In the genomic region with DNA sequence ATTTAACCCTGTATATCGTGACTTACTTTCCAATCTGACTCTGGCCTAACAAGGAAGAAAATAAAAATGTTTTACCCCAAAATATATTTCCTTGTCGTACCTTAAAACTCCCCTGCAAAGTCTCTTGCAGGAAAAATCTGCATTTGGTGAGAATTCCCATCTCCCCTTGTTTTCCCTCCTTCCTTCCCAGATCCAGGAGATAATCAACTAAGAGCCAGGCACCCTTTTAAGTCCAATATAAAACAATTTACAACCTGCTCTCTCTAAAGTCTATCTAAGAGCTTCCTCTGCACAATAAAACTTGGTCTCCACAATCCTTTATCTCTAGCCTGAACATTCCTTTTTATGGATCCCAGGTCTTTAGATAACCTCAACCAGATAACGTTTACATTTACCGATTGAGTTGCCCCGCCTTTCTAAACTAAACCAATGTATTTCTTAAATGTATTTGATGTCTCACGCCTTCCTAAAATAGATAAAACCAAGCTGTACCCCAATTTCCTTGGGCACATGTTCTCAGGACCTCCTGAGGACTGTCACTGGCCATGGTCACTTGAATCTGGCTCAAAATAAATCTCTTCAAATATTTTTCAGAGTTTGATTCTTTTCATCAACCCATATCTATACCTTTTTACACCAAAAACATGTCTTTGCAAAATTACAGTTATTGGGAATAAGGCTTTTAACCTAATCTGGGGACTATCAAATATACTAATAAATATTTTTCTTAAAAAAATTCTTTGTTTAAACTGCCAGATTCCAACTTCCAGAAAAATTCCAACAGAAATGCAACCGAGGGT, we compare ENCODE assay signal across 8 cellular contexts. TPM values are rescaled to one million over a fixed set of nuclear protein-coding genes. Genes with fewer than 3 reads are reported as not detected.
A peak's percentile ranks its signal among the peaks of the same experiment; 100 is the strongest.
DNase-seq lines count a peak whose midpoint lies in the region; ATAC-seq and TF ChIP-seq lines count a peak whose summit lies in the region.

No MANE protein-coding gene starts in this region.

- no peak overlapping the region for H2AK9ac ChIP-seq in IMR-90 (replicated peaks; ENCODE audit: low read depth, low read length, poor library complexity)

- peaks cover 15 to 44% of the 10 kb centered on the region in 2 experiments for H3K79me1 ChIP-seq in IMR-90 (ENCODE audit: low read depth in 1 of 2, low read length in 2 of 2)

- no CpG with 5 or more reads among the region's 7 CpGs for WGBS in IMR-90 (ENCODE audit: extremely low coverage in 2 of 2, insufficient read length in 1 of 2), 2 experiments

- H3K27ac ChIP-seq in IMR-90 (ENCODE audit: insufficient read depth, low read length): 0 out of 2 replicates have a peak overlapping the region, but pooled peaks have one; percentile 14
- H3K27ac ChIP-seq in muscle layer of colon (ENCODE audit: low read depth, low read length): peak overlapping the region; percentile 90

- peak overlapping the region; percentile 13 for H2BK5ac ChIP-seq in IMR-90 (ENCODE audit: low read depth, low read length, poor library complexity, severe bottlenecking)

- H3K9me1 ChIP-seq in IMR-90 (ENCODE audit: insufficient read depth, low read length): no peaks in the 10 kb centered on the region

- H3K4me3 ChIP-seq in AG04449 (ENCODE audit: low read depth, low read length) (peak overlapping the region; percentile 95), IMR-90 (ENCODE audit: insufficient read depth, low read depth, low read length) (peak overlapping the region; percentile 73), cardiac fibroblast (replicated peaks in 1 of 2; ENCODE audit: low read depth in 2 of 2, low read length in 2 of 2) (peak overlapping the region; percentile 53 to 83), muscle layer of colon (ENCODE audit: low read depth in 1 of 2, low read length in 2 of 2) (peak overlapping the region in 1 of 2 donors; percentile 55)

- POLR2A ChIA-PET in AG04449 (lab: Yijun Ruan, JAX): interaction anchor here (0.9 to 3.0 kb wide), 3 partner anchors 47 to 76 kb away, joined by 3 to 12 read pairs (median 3); a partner anchor contains a TSS
- POLR2A ChIA-PET in IMR-90 (lab: Charles Lee; ENCODE audit: unreplicated experiment): interaction anchor here (1.0 kb wide), 1 partner anchor 11 kb away, joined by 3 read pairs; no protein-coding TSS in a partner anchor

- intact Hi-C loops in IMR-90 (cut with micrococcal nuclease): no loop called here

- H3K27me3 ChIP-seq in IMR-90 (ENCODE audit: control insufficient read depth, insufficient read depth, low read length): no peaks in the 10 kb centered on the region
- no peaks in the 10 kb centered on the region for H3K27me3 ChIP-seq in muscle layer of colon (ENCODE audit: control insufficient read depth in 1 of 2, insufficient read depth in 2 of 2, low read length in 2 of 2)

- DNase-seq in AG04449 (ENCODE audit: low read depth, low spot score) (no peak), IMR-90 (no peak), cardiac fibroblast (ENCODE audit: low read depth in 2 of 2) (no peak), NCI-H1694 treated with DMSO at 0.1 percent for 48 hours (lab: John Stamatoyannopoulos, UW) (no peak), NCI-H2196 (lab: John Stamatoyannopoulos, UW; ENCODE audit: unreplicated experiment) (no peak)
- no peak for DNase-seq in stimulated activated CD4-positive, alpha-beta T cell treated with anti-CD3 and anti-CD28 coated beads, Interleukin-2, amount 100 ng/mL, for 48 hours

- H3K18ac ChIP-seq in IMR-90 (ENCODE audit: low read depth, low read length): no peak overlapping the region

- H2AK5ac ChIP-seq in IMR-90 (ENCODE audit: low read depth, low read length): peak overlapping the region; percentile 57

- H4K20me1 ChIP-seq in IMR-90 (ENCODE audit: insufficient read depth, low read length): no peaks in the 10 kb centered on the region

- H3K4me2 ChIP-seq in IMR-90 (ENCODE audit: low read depth, low read length): peak overlapping the region; percentile 87

- dilution Hi-C loops in IMR-90 (cut with HindIII; ENCODE audit: low sequenced_read_pairs, unreplicated experiment): no loop called here

- peak overlapping the region; percentile 10; the same call in 1 of the 3 replicates for H2BK15ac ChIP-seq in IMR-90 (ENCODE audit: low read depth, low read length)

- no peak overlapping the region for H4K91ac ChIP-seq in IMR-90 (ENCODE audit: insufficient read depth, low read depth, low read length)

- CTCF ChIA-PET in AG04449 (lab: Yijun Ruan, JAX): interaction anchor here (1.7 to 2.7 kb wide), 3 partner anchors 8 to 135 kb away, joined by 5 to 13 read pairs (median 10); no protein-coding TSS in a partner anchor
- CTCF ChIA-PET in IMR-90 (lab: Yijun Ruan, JAX): interaction anchor here (0.6 to 1.1 kb wide), 2 partner anchors 135 to 631 kb away, joined by 3 read pairs; no protein-coding TSS in a partner anchor

- H3K9ac ChIP-seq in IMR-90 (ENCODE audit: low read depth, low read length): peak overlapping the region; percentile 57
- H3K9ac ChIP-seq in muscle layer of colon (ENCODE audit: low read length): no peak overlapping the region

- no peak overlapping the region for H2BK20ac ChIP-seq in IMR-90 (ENCODE audit: low read depth, low read length)

- peaks cover 3% of the 10 kb centered on the region; the same call in 1 of the 2 replicates for H3K4me1 ChIP-seq in IMR-90 (ENCODE audit: control insufficient read depth, insufficient read depth, low read length)
- peaks cover 22% of the 10 kb centered on the region for H3K4me1 ChIP-seq in muscle layer of colon (ENCODE audit: insufficient read depth, low read length)

- TF ChIP-seq CTCF in AG04449 (IDR thresholded peaks at IDR 0.05; ENCODE audit: insufficient read depth, low read length, missing control alignments) (no peak), IMR-90 (conservative IDR thresholded peaks at IDR 0.05; ENCODE audit: low read depth, low read length) (no peak), cardiac fibroblast (IDR thresholded peaks at IDR 0.05; ENCODE audit: low read depth, low read length) (no peak)

- peak overlapping the region; percentile 46 for H3K14ac ChIP-seq in IMR-90 (replicated peaks; ENCODE audit: low read depth, low read length)

- H3K56ac ChIP-seq in IMR-90 (ENCODE audit: extremely low read depth, insufficient read depth, low read length): peak overlapping the region; percentile 89

- ATAC-seq in IMR-90 (ENCODE audit: low read depth) (no peak), HG03097 (IDR thresholded peaks at IDR 0.05; ENCODE audit: low FRiP score, unreplicated experiment) (no peak)

- peak overlapping the region; percentile 22 for H3K23ac ChIP-seq in IMR-90 (ENCODE audit: low read depth, low read length)

- peak overlapping the region; percentile 49; the same call in 1 of the 2 replicates for H4K5ac ChIP-seq in IMR-90 (ENCODE audit: low read depth, low read length)

- no peak for TF ChIP-seq POLR2A in IMR-90 (IDR thresholded peaks at IDR 0.05; ENCODE audit: low read depth, low read length)

- peak overlapping the region; percentile 17; the same call in 1 of the 2 replicates for H2BK120ac ChIP-seq in IMR-90 (ENCODE audit: low read depth, low read length)

- TF ChIP-seq RAD21 in IMR-90 (IDR thresholded peaks at IDR 0.05; ENCODE audit: low read length): no peak

- peak overlapping the region; percentile 94 for H2AFZ ChIP-seq in IMR-90 (replicated peaks; ENCODE audit: low read length, poor library complexity)

- BruUV-seq in IMR-90 (replicated peaks; lab: Mats Ljungman, UMichigan): no TSS peak

- H3K9me3 ChIP-seq in IMR-90 (ENCODE audit: control insufficient read depth, insufficient read depth, low read length) (no peaks in the 10 kb centered on the region), muscle layer of colon (ENCODE audit: low read length) (no peaks in the 10 kb centered on the region)

- peak overlapping the region; percentile 55; the same call in 1 of the 2 replicates for H3K4ac ChIP-seq in IMR-90 (ENCODE audit: low read depth, low read length)

- peak overlapping the region; percentile 30 to 54; a peak in 3 of 4 replicates for H4K8ac ChIP-seq in IMR-90 (ENCODE audit: low read depth in 2 of 2, low read length in 2 of 2)

- in situ Hi-C loops in IMR-90 (cut with MboI; ENCODE audit: low sequenced_read_pairs): no loop called here

- H3K36me3 ChIP-seq in IMR-90 (ENCODE audit: control insufficient read depth, insufficient read depth, low read length) (peaks cover 5% of the 10 kb centered on the region), muscle layer of colon (ENCODE audit: insufficient read depth, low read length) (peaks cover 11% of the 10 kb centered on the region)

TF ChIP-seq in IMR-90, 13 proteins besides CTCF, POLR2A, EP300 and RAD21 (continues in another document):
- TF ChIP-seq MAFK (IDR thresholded peaks at IDR 0.05; ENCODE audit: low read depth, low read length) (no peak), RCOR1 (IDR thresholded peaks at IDR 0.05; ENCODE audit: insufficient replicate concordance, low read length) (no peak), RFX5 (IDR thresholded peaks at IDR 0.05; ENCODE audit: low read depth, low read length) (no peak), NFE2L2 (IDR thresholded peaks at IDR 0.05; ENCODE audit: low read depth, low read length) (no peak), MXI1 (IDR thresholded peaks at IDR 0.05; ENCODE audit: borderline replicate concordance, low read depth, low read length) (no peak), FOS (IDR thresholded peaks at IDR 0.05; ENCODE audit: low read depth, low read length) (no peak), CEBPB (IDR thresholded peaks at IDR 0.05; ENCODE audit: low read depth, low read length) (no peak), SMC3 (IDR thresholded peaks at IDR 0.05; ENCODE audit: low read depth, low read length) (no peak), BHLHE40 (IDR thresholded peaks at IDR 0.05; ENCODE audit: low read depth, low read length) (no peak), MAZ (IDR thresholded peaks at IDR 0.05; ENCODE audit: borderline replicate concordance, low read depth, low read length) (no peak)
- TF ChIP-seq, protein P1, sequence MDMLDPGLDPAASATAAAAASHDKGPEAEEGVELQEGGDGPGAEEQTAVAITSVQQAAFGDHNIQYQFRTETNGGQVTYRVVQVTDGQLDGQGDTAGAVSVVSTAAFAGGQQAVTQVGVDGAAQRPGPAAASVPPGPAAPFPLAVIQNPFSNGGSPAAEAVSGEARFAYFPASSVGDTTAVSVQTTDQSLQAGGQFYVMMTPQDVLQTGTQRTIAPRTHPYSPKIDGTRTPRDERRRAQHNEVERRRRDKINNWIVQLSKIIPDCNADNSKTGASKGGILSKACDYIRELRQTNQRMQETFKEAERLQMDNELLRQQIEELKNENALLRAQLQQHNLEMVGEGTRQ (IDR thresholded peaks at IDR 0.05; ENCODE audit: low read depth, low read length): no peak

RNA-seq across cellular contexts. Expression of a gene that starts 1.0 kb away (rescaled TPM):
- 9.1 and 11.1 TPM in 2 replicates for total RNA-seq in IMR-90 (2012; rRNA removed)
- polyA plus RNA-seq in IMR-90 (2012; rRNA removed): 6.8 and 8.6 TPM in 2 replicates
- polyA plus RNA-seq in IMR-90 (2012; cell fraction: cytosol; rRNA removed): 2.1 and 3.2 TPM in 2 replicates
- polyA plus RNA-seq in IMR-90 (2012; cell fraction: nucleus; rRNA removed; ENCODE audit: low replicate concordance): 1.5 and 10.5 TPM in 2 replicates

RNA-seq across cellular contexts. Expression of a gene that starts 48.2 kb away (rescaled TPM):
- 4.7 and 10.8 TPM in 2 replicates for total RNA-seq in IMR-90 (2012; rRNA removed)
- polyA plus RNA-seq in IMR-90 (2012; rRNA removed): 1.9 and 2.3 TPM in 2 replicates
- polyA plus RNA-seq in IMR-90 (2012; cell fraction: cytosol; rRNA removed): 0.11 and 0.19 TPM in 2 replicates
- 0.14 and 0.96 TPM in 2 replicates for polyA plus RNA-seq in IMR-90 (2012; cell fraction: nucleus; rRNA removed; ENCODE audit: low replicate concordance)
